ENCODE assay signal across 13 cellular contexts in the genomic region with DNA sequence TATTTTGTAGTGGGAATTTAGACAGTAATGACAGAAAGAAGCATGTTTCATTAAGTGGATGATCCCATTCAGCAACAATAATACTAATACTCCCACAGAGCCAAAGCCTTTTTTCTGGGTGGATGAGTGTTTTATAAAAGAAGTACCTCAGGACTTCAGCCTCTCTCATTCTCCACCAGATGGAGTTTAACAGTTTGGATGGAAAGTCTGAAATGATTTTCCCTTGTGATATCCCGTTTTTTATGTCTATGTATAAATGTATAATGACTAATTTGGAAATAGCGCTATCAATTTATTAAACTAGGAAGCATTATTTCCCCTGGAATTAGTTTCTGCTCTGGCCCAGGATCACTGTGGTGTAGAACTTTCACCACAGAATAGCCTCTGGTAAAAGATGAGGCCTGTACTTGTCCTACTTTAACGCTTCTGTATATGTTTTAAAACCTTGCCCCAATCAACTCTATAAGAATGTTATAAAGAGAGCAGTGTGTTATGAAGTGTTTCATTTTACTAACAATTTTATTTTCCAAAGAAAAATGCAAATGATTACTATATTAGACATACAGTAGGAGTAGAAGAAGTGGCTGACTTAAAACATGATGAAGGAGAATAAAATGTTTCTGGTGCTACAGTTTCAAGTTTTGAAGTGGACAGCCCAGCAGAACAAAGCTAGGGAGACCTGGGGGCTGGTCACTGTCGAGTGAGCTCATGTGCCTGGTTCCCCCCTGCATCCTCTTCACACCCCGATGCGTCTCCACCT.
DNase-seq lines count a peak whose midpoint lies in the region; ATAC-seq and TF ChIP-seq lines count a peak whose summit lies in the region.
"Had no signal": no experiment of that assay in that cellular context is flagged by ENCODE, and none has a peak within 500 bp of the region (broad histone marks: within the 10 kb centered on the region; RNA-seq: fewer than 3 reads in every experiment).

No MANE protein-coding gene starts in this region.

- intact Hi-C loops in activated CD4-positive, alpha-beta T cell treated with anti-CD3 and anti-CD28 coated beads, Interleukin-2, amount 10 ng/mL, durations not matched to agents 24 days and 14 days (cut with micrococcal nuclease), result no loop called here
- intact Hi-C loops in OCI-LY7 (cut with micrococcal nuclease; ENCODE audit: unreplicated experiment), result no loop called here

- H3K79me2 ChIP-seq in OCI-LY7 (ENCODE audit: insufficient read depth, low read depth, low read length), result no peaks in the 10 kb centered on the region
- no peaks in the 10 kb centered on the region for H3K79me2 ChIP-seq in GM23338 (replicated peaks; ENCODE audit: insufficient read depth)
- H3K79me2 ChIP-seq: hepatocyte had no signal

- no peaks in the 10 kb centered on the region for H3K27me3 ChIP-seq in GM23338 (ENCODE audit: insufficient read depth)
- H3K27me3 ChIP-seq: hepatocyte had no signal

- H3F3A ChIP-seq in GM23338 (replicated peaks; ENCODE audit: low read depth), result no peaks in the 10 kb centered on the region

- peak; percentile 24 for DNase-seq in activated CD4-positive, alpha-beta T cell treated with anti-CD3 and anti-CD28 coated beads, Interleukin-2, amount 10 ng/mL, durations not matched to agents 24 days and 14 days
- DNase-seq in activated CD4-positive, alpha-beta T cell treated with anti-CD3 and anti-CD28 coated beads, Interleukin-2, amount 10 ng/mL, durations not matched to agents 7 days and 5 days, result no peak
- DNase-seq in T-cell, result no peak
- DNase-seq in fibroblast of peridontal ligament (ENCODE audit: extremely low read depth), result peak; percentile 48
- DNase-seq in substantia nigra (lab: John Stamatoyannopoulos, UW), result no peak
- DNase-seq in SIG-M5 (lab: John Stamatoyannopoulos, UW), result no peak
- DNase-seq in OCI-LY7 (ENCODE audit: low spot score), result no peak
- DNase-seq in GM23338 (ENCODE audit: low spot score), result no peak
- DNase-seq: cortex of kidney; NCI-H446 treated with DMSO at 0.1 percent for 48 hours; SHP77 treated with DMSO at 0.1 percent for 48 hours; stimulated activated CD4-positive, alpha-beta T cell treated with anti-CD3 and anti-CD28 coated beads, Interleukin-4, amount 100 ng/mL, for 1 hour had no signal

- no peaks in the 10 kb centered on the region for H3K9me3 ChIP-seq in OCI-LY7 (ENCODE audit: low read length)

- H3K36me3 ChIP-seq in OCI-LY7 (ENCODE audit: insufficient read depth, low read length) (no peaks in the 10 kb centered on the region), GM23338 (ENCODE audit: insufficient read depth) (no peaks in the 10 kb centered on the region)

- H3K4me1 ChIP-seq in OCI-LY7 (ENCODE audit: insufficient read depth, low read length, poor library complexity, severe bottlenecking) (peaks cover 6% of the 10 kb centered on the region), GM23338 (ENCODE audit: insufficient read depth) (no peaks in the 10 kb centered on the region)

- no TSS peak for BruUV-seq in OCI-LY7 (replicated peaks; lab: Mats Ljungman, UMichigan)

- peak overlapping the region; percentile 20 for H3K27ac Mint-ChIP-seq in activated CD4-positive, alpha-beta T cell treated with anti-CD3 and anti-CD28 coated beads, Interleukin-2, amount 10 ng/mL, durations not matched to agents 24 days and 14 days
- H3K27ac Mint-ChIP-seq in activated CD4-positive, alpha-beta T cell treated with anti-CD3 and anti-CD28 coated beads, Interleukin-2, amount 10 ng/mL, durations not matched to agents 7 days and 5 days, result no peak overlapping the region
- H3K27ac Mint-ChIP-seq in T-cell (peak overlapping the region; percentile 63 to 73), GM23338 (no peak overlapping the region)

- H3K9me3 Mint-ChIP-seq in activated CD4-positive, alpha-beta T cell treated with anti-CD3 and anti-CD28 coated beads, Interleukin-2, amount 10 ng/mL, durations not matched to agents 24 days and 14 days, result peaks cover 1% of the 10 kb centered on the region
- peaks cover 4% of the 10 kb centered on the region for H3K9me3 Mint-ChIP-seq in activated CD4-positive, alpha-beta T cell treated with anti-CD3 and anti-CD28 coated beads, Interleukin-2, amount 10 ng/mL, durations not matched to agents 7 days and 5 days
- no peaks in the 10 kb centered on the region for H3K9me3 Mint-ChIP-seq in T-cell
- peaks cover 10% of the 10 kb centered on the region; the same call in 2 of the 3 replicates for H3K9me3 Mint-ChIP-seq in GM23338

- TF ChIP-seq CTCF in OCI-LY7 (conservative IDR thresholded peaks at IDR 0.05; ENCODE audit: low read length) (no peak), GM23338 (conservative IDR thresholded peaks at IDR 0.05; ENCODE audit: low read depth in 2 of 2) (peak in 1 of 2 experiments; percentile 14; a peak in 1 of 4 replicates)

- H3K4me3 Mint-ChIP-seq in activated CD4-positive, alpha-beta T cell treated with anti-CD3 and anti-CD28 coated beads, Interleukin-2, amount 10 ng/mL, durations not matched to agents 24 days and 14 days, result no peak overlapping the region
- H3K4me3 Mint-ChIP-seq in activated CD4-positive, alpha-beta T cell treated with anti-CD3 and anti-CD28 coated beads, Interleukin-2, amount 10 ng/mL, durations not matched to agents 7 days and 5 days, result no peak overlapping the region
- no peak overlapping the region for H3K4me3 Mint-ChIP-seq in T-cell
- H3K4me3 Mint-ChIP-seq in GM23338, result no peak overlapping the region

- no peaks in the 10 kb centered on the region for H4K20me1 ChIP-seq in OCI-LY7 (ENCODE audit: insufficient read depth, low read length)
- H4K20me1 ChIP-seq in GM23338 (replicated peaks; ENCODE audit: insufficient read depth), result no peaks in the 10 kb centered on the region; the same call in 1 of the 2 replicates

- H2AFZ ChIP-seq in OCI-LY7 (ENCODE audit: low read length) (no peak overlapping the region), GM23338 (no peak overlapping the region)
- H2AFZ ChIP-seq: hepatocyte had no signal

- H3K27ac ChIP-seq in substantia nigra (ENCODE audit: low read depth, low read length, poor library complexity, severe bottlenecking) (peak overlapping the region; percentile 54), OCI-LY7 (ENCODE audit: low read depth, low read length, poor library complexity, severe bottlenecking) (no peak overlapping the region), GM23338 (ENCODE audit: low read depth) (no peak overlapping the region)
- H3K27ac ChIP-seq: hepatocyte had no signal

- POLR2A ChIA-PET in activated CD4-positive, alpha-beta T cell treated with anti-CD3 and anti-CD28 coated beads, Interleukin-2, amount 10 ng/mL, durations not matched to agents 7 days and 5 days (lab: Charles Lee), result no interaction called here
- POLR2A ChIA-PET in T-cell (lab: Charles Lee) (no interaction called here), OCI-LY7 (lab: Charles Lee) (interaction anchor here (1.0 kb wide), 1 partner anchor 22 kb away, joined by 4 read pairs; no protein-coding TSS in a partner anchor)

- H3K27me3 Mint-ChIP-seq in activated CD4-positive, alpha-beta T cell treated with anti-CD3 and anti-CD28 coated beads, Interleukin-2, amount 10 ng/mL, durations not matched to agents 24 days and 14 days, result no peaks in the 10 kb centered on the region
- no peaks in the 10 kb centered on the region for H3K27me3 Mint-ChIP-seq in activated CD4-positive, alpha-beta T cell treated with anti-CD3 and anti-CD28 coated beads, Interleukin-2, amount 10 ng/mL, durations not matched to agents 7 days and 5 days
- H3K27me3 Mint-ChIP-seq in T-cell, result no peaks in the 10 kb centered on the region
- no peaks in the 10 kb centered on the region for H3K27me3 Mint-ChIP-seq in GM23338 (ENCODE audit: insufficient read depth, low read depth, poor library complexity)

- no peak overlapping the region for H3K4me2 ChIP-seq in OCI-LY7 (ENCODE audit: low read length)
- H3K4me2 ChIP-seq in GM23338, result no peak overlapping the region
- H3K4me2 ChIP-seq: hepatocyte had no signal

- CTCF ChIA-PET in activated CD4-positive, alpha-beta T cell treated with anti-CD3 and anti-CD28 coated beads, Interleukin-2, amount 10 ng/mL, durations not matched to agents 7 days and 5 days (lab: Charles Lee), result no interaction called here
- CTCF ChIA-PET in T-cell (lab: Charles Lee) (no interaction called here), OCI-LY7 (lab: Charles Lee; ENCODE audit: unreplicated experiment) (no interaction called here)

- peaks cover 20% of the 10 kb centered on the region for H3K4me1 Mint-ChIP-seq in activated CD4-positive, alpha-beta T cell treated with anti-CD3 and anti-CD28 coated beads, Interleukin-2, amount 10 ng/mL, durations not matched to agents 24 days and 14 days
- H3K4me1 Mint-ChIP-seq in activated CD4-positive, alpha-beta T cell treated with anti-CD3 and anti-CD28 coated beads, Interleukin-2, amount 10 ng/mL, durations not matched to agents 7 days and 5 days, result peaks cover 14% of the 10 kb centered on the region
- H3K4me1 Mint-ChIP-seq in T-cell, result peaks cover 7 to 12% (median 9%) of the 10 kb centered on the region in 3 donors
- peaks cover 8% of the 10 kb centered on the region; the same call in 2 of the 3 replicates for H3K4me1 Mint-ChIP-seq in GM23338

- ATAC-seq in T-cell (replicated peaks in 1 of 4) (no peak), GM23338 (no peak)

- H3K4me3 ChIP-seq in OCI-LY7 (ENCODE audit: low read depth, low read length, poor library complexity, severe bottlenecking) (no peak overlapping the region), GM23338 (no peak overlapping the region)
- H3K4me3 ChIP-seq: hepatocyte had no signal

- peaks cover 37% of the 10 kb centered on the region for H3K36me3 Mint-ChIP-seq in activated CD4-positive, alpha-beta T cell treated with anti-CD3 and anti-CD28 coated beads, Interleukin-2, amount 10 ng/mL, durations not matched to agents 24 days and 14 days (ENCODE audit: low read depth)
- peaks cover 4% of the 10 kb centered on the region for H3K36me3 Mint-ChIP-seq in activated CD4-positive, alpha-beta T cell treated with anti-CD3 and anti-CD28 coated beads, Interleukin-2, amount 10 ng/mL, durations not matched to agents 7 days and 5 days (ENCODE audit: low read depth)
- peaks cover 23% of the 10 kb centered on the region for H3K36me3 Mint-ChIP-seq in T-cell
- H3K36me3 Mint-ChIP-seq in GM23338 (ENCODE audit: low read depth), result peaks cover 18% of the 10 kb centered on the region; the same call in 2 of the 3 replicates

- H3K9me2 ChIP-seq in OCI-LY7 (ENCODE audit: insufficient read depth, low read length), result no peaks in the 10 kb centered on the region
- no peaks in the 10 kb centered on the region for H3K9me2 ChIP-seq in GM23338 (ENCODE audit: insufficient read depth)

TF ChIP-seq in GM23338, 12 proteins besides CTCF, POLR2A, EP300 and RAD21 (continues in another document):
- no peak for TF ChIP-seq POLR2AphosphoS5 (IDR thresholded peaks at IDR 0.05; ENCODE audit: low read depth)
- TF ChIP-seq ZNF331 (CRISPR knock-in tag; IDR thresholded peaks at IDR 0.05; ENCODE audit: low read depth), result no peak
- TF ChIP-seq STAT1 (IDR thresholded peaks at IDR 0.05; ENCODE audit: unreplicated experiment), result no peak
- TF ChIP-seq ZNF114 (CRISPR knock-in tag; IDR thresholded peaks at IDR 0.05), result no peak
- TF ChIP-seq EZH2phosphoT487 (IDR thresholded peaks at IDR 0.05; ENCODE audit: unreplicated experiment), result no peak
- TF ChIP-seq CREB1 (CRISPR knock-in tag; IDR thresholded peaks at IDR 0.05; ENCODE audit: low read depth), result no peak

Comparison
In these comparisons a context has a peak if more than half of its experiments do, and no peak if none do; other contexts are left out.
1. DNase-seq: peak in activated CD4-positive, alpha-beta T cell treated with anti-CD3 and anti-CD28 coated beads, Interleukin-2, amount 10 ng/mL, durations not matched to agents 24 days and 14 days (single experiment) and fibroblast of peridontal ligament (single experiment); none in activated CD4-positive, alpha-beta T cell treated with anti-CD3 and anti-CD28 coated beads, Interleukin-2, amount 10 ng/mL, durations not matched to agents 7 days and 5 days (single experiment), T-cell (0 of 34), substantia nigra (0 of 49), SIG-M5 (single experiment), OCI-LY7 (single experiment) and GM23338 (single experiment).
2. H3K27ac Mint-ChIP-seq: peak in activated CD4-positive, alpha-beta T cell treated with anti-CD3 and anti-CD28 coated beads, Interleukin-2, amount 10 ng/mL, durations not matched to agents 24 days and 14 days (single experiment) and T-cell (2 of 2); none in activated CD4-positive, alpha-beta T cell treated with anti-CD3 and anti-CD28 coated beads, Interleukin-2, amount 10 ng/mL, durations not matched to agents 7 days and 5 days (single experiment) and GM23338 (single experiment).